Comparison of ENCODE assay signal across 15 cellular contexts in the genomic region with DNA sequence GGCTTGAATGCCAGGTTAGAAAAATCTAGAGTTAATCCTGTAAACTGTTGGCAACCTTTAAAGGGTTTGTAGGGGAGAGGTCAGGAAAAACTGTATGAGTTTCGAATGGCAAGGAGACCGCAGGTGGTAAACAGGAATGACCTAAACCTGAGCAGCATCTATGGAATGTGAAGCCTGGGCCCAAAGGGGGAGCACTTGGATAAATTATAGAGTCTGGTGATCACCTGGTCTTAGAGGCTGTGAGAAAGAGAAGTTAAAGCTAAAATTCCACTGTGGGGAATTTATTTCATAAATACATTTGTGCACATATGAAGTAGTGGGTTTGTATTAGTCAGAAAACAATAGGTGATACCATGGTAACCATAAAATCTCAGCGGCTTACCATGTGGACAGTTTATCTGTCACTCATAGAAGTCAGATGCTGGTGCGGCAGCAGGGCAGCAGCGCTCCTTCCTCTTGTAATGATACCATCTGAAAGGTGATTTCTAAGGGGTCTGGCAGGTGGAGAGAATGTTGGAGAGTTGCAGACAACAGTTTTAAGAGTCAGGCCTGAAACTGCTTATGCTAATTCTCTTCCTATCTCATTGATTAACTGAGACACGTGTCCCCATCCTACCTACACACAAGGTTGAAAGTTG.
A peak's percentile ranks its signal among the peaks of the same experiment; 100 is the strongest.
DNase-seq lines count a peak whose midpoint lies in the region; ATAC-seq and TF ChIP-seq lines count a peak whose summit lies in the region.
"Had no signal": no experiment of that assay in that cellular context is flagged by ENCODE, and none has a peak within 500 bp of the region (broad histone marks: within the 10 kb centered on the region; RNA-seq: fewer than 3 reads in every experiment).

No MANE protein-coding gene starts in this region.

- ATAC-seq in SK-N-SH treated with all-trans-retinoic acid at 6 μM for 48 hours (peak; percentile 42; the same call in 1 of the 3 replicates), GM21367 (IDR thresholded peaks at IDR 0.05; ENCODE audit: unreplicated experiment) (no peak), GM18511 (IDR thresholded peaks at IDR 0.05; ENCODE audit: unreplicated experiment) (no peak)
- no peak for ATAC-seq in activated T-helper 17 cell treated with anti-CD3 and anti-CD28 coated beads, Interleukin-2, amount 50 U/mL, for 72 hours (replicated peaks)
- ATAC-seq: activated CD4-positive, alpha-beta T cell treated with anti-CD3 and anti-CD28 coated beads for 36 hours had no signal

- H3K4me3 ChIP-seq in hepatocyte, result no peak overlapping the region
- H3K4me3 ChIP-seq: right atrium auricular region had no signal

- H3K4me1 Mint-ChIP-seq in activated T-helper 17 cell treated with anti-CD3 and anti-CD28 coated beads, Interleukin-2, amount 50 U/mL, for 72 hours, result no peaks in the 10 kb centered on the region
- H3K4me1 Mint-ChIP-seq: activated CD4-positive, alpha-beta T cell treated with anti-CD3 and anti-CD28 coated beads for 36 hours; CD4-positive, CD25-positive, alpha-beta regulatory T cell; central memory CD8-positive, alpha-beta T cell had no signal

- H3K9me3 ChIP-seq in hepatocyte (ENCODE audit: low read depth), result no peaks in the 10 kb centered on the region
- H3K9me3 ChIP-seq: right atrium auricular region had no signal

- H3K27ac Mint-ChIP-seq in activated T-helper 17 cell treated with anti-CD3 and anti-CD28 coated beads, Interleukin-2, amount 50 U/mL, for 72 hours, result no peak overlapping the region
- H3K27ac Mint-ChIP-seq: activated CD4-positive, alpha-beta T cell treated with anti-CD3 and anti-CD28 coated beads for 36 hours; CD4-positive, CD25-positive, alpha-beta regulatory T cell had no signal

- peak; percentile 46 for DNase-seq in COR-L47 (lab: John Stamatoyannopoulos, UW)
- peak; percentile 44 for DNase-seq in HT-29 (ENCODE audit: low spot score)
- DNase-seq in hepatocyte (ENCODE audit: low spot score), result peak; percentile 7
- no peak for DNase-seq in NCI-H187 treated with DMSO at 0.1 percent for 48 hours (lab: John Stamatoyannopoulos, UW)
- DNase-seq: activated CD4-positive, alpha-beta T cell treated with anti-CD3 and anti-CD28 coated beads for 36 hours; CD4-positive, CD25-positive, alpha-beta regulatory T cell; KG1; NCI-H510A treated with DMSO at 0.1 percent for 48 hours; substantia nigra had no signal

- WGBS in hepatocyte (ENCODE audit: low lambda C conversion rate, missing lambda C conversion rate), result 71% methylated on average over 6 of the region's 6 CpGs

- no peaks in the 10 kb centered on the region for H3K9me2 ChIP-seq in hepatocyte (replicated peaks; ENCODE audit: insufficient read depth)

- H3K36me3 Mint-ChIP-seq in activated T-helper 17 cell treated with anti-CD3 and anti-CD28 coated beads, Interleukin-2, amount 50 U/mL, for 72 hours (ENCODE audit: low read depth), result no peaks in the 10 kb centered on the region
- H3K36me3 Mint-ChIP-seq: CD4-positive, CD25-positive, alpha-beta regulatory T cell had no signal

- H3K27me3 Mint-ChIP-seq in activated T-helper 17 cell treated with anti-CD3 and anti-CD28 coated beads, Interleukin-2, amount 50 U/mL, for 72 hours, result no peaks in the 10 kb centered on the region
- H3K27me3 Mint-ChIP-seq: activated CD4-positive, alpha-beta T cell treated with anti-CD3 and anti-CD28 coated beads for 36 hours; CD4-positive, CD25-positive, alpha-beta regulatory T cell; central memory CD8-positive, alpha-beta T cell had no signal

- TF ChIP-seq CTCF in hepatocyte (IDR thresholded peaks at IDR 0.05; ENCODE audit: poor library complexity), result no peak

- H3K9me3 Mint-ChIP-seq in activated T-helper 17 cell treated with anti-CD3 and anti-CD28 coated beads, Interleukin-2, amount 50 U/mL, for 72 hours, result peaks cover 14% of the 10 kb centered on the region

- H4K20me1 ChIP-seq in hepatocyte (ENCODE audit: insufficient read depth, poor library complexity, severe bottlenecking), result no peaks in the 10 kb centered on the region

- no peak overlapping the region for H3K27ac ChIP-seq in hepatocyte
- H3K27ac ChIP-seq: right atrium auricular region had no signal

- no peaks in the 10 kb centered on the region for H3K79me2 ChIP-seq in hepatocyte

- no peaks in the 10 kb centered on the region for H3K27me3 ChIP-seq in hepatocyte
- H3K27me3 ChIP-seq: right atrium auricular region had no signal

- no peaks in the 10 kb centered on the region for H3K4me1 ChIP-seq in hepatocyte (ENCODE audit: insufficient read depth)
- H3K4me1 ChIP-seq: right atrium auricular region had no signal

- no peak overlapping the region for H3K4me2 ChIP-seq in hepatocyte

- H3K4me3 Mint-ChIP-seq in activated T-helper 17 cell treated with anti-CD3 and anti-CD28 coated beads, Interleukin-2, amount 50 U/mL, for 72 hours, result no peak overlapping the region
- H3K4me3 Mint-ChIP-seq: activated CD4-positive, alpha-beta T cell treated with anti-CD3 and anti-CD28 coated beads for 36 hours; CD4-positive, CD25-positive, alpha-beta regulatory T cell; central memory CD8-positive, alpha-beta T cell had no signal

- no peaks in the 10 kb centered on the region for H3K36me3 ChIP-seq in hepatocyte (replicated peaks; ENCODE audit: insufficient read depth, low read depth)
- H3K36me3 ChIP-seq: right atrium auricular region had no signal

- no peak overlapping the region for H2AFZ ChIP-seq in hepatocyte

TF ChIP-seq in SK-N-SH treated with all-trans-retinoic acid at 6 μM for 48 hours, 23 proteins besides CTCF, POLR2A, EP300 and RAD21:
- TF ChIP-seq, protein P1, sequence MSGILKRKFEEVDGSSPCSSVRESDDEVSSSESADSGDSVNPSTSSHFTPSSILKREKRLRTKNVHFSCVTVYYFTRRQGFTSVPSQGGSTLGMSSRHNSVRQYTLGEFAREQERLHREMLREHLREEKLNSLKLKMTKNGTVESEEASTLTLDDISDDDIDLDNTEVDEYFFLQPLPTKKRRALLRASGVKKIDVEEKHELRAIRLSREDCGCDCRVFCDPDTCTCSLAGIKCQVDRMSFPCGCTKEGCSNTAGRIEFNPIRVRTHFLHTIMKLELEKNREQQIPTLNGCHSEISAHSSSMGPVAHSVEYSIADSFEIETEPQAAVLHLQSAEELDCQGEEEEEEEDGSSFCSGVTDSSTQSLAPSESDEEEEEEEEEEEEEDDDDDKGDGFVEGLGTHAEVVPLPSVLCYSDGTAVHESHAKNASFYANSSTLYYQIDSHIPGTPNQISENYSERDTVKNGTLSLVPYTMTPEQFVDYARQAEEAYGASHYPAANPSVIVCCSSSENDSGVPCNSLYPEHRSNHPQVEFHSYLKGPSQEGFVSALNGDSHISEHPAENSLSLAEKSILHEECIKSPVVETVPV (CRISPR knock-in tag; IDR thresholded peaks at IDR 0.05), result no peak
- TF ChIP-seq ZFP30 (CRISPR knock-in tag; IDR thresholded peaks at IDR 0.05), result peak; percentile 76
